26 cellular contexts compared by ENCODE assay signal in the genomic region with DNA sequence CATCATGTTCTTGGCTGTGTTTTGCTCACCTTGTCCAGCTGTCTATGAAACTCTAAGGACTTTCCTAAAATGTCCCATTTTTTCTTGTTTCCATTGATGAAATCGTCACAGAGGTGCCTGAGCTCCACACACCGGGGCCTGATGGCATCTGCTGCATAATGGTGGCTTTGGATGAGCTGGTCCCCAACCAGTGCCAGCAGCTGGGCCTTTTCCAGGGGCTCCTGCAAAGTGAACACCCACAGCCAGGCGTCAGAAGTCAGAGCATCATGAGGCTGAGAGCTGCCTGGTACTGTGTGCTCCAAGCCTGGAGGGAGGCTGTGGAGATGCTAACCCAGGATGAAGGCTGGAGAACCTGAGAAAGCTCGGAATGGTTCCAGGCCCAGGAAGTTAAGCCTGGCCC.
"Had no signal": no experiment of that assay in that cellular context is flagged by ENCODE, and none has a peak within 500 bp of the region (broad histone marks: within the 10 kb centered on the region; RNA-seq: fewer than 3 reads in every experiment).

No MANE protein-coding gene starts in this region.

- H3K4me3 ChIP-seq: coronary artery, dorsolateral prefrontal cortex had no signal

- H3K27me3 ChIP-seq: brain microvascular endothelial cell, dorsolateral prefrontal cortex had no signal

- ATAC-seq: activated CD4-positive, CD25-positive, alpha-beta regulatory T cell treated with anti-CD3 and anti-CD28 coated beads, Interleukin-2, amount 50 U/mL, for 24 hours; activated CD8-positive, alpha-beta memory T cell treated with anti-CD3 and anti-CD28 coated beads, Interleukin-2, amount 10 ng/mL, durations not matched to agents 7 days and 5 days; activated CD8-positive, alpha-beta T cell treated with anti-CD3 and anti-CD28 coated beads for 36 hours; activated T-cell treated with anti-CD3 and anti-CD28 coated beads, Interleukin-2, amount 50 U/mL, for 72 hours; esophagus mucosa; T-helper 17 cell had no signal

- DNase-seq: activated B cell treated with CpG ODN at 0.5 μM for 24 hours; activated CD4-positive, alpha-beta T cell treated with anti-CD3 and anti-CD28 coated beads for 48 hours; activated CD4-positive, alpha-beta T cell treated with anti-CD3 and anti-CD28 coated beads, Interleukin-2, amount 50 U/mL, for 1 hour; activated CD4-positive, alpha-beta T cell treated with anti-CD3 and anti-CD28 coated beads, Interleukin-2, amount 50 U/mL, for 48 hours; activated CD8-positive, alpha-beta memory T cell treated with anti-CD3 and anti-CD28 coated beads, Interleukin-2, amount 10 ng/mL, durations not matched to agents 7 days and 5 days; activated CD8-positive, alpha-beta memory T cell treated with anti-CD3 and anti-CD28 coated beads, Interleukin-2, amount 50 U/mL, for 48 hours; activated CD8-positive, alpha-beta T cell treated with anti-CD3 and anti-CD28 coated beads for 36 hours; activated gamma-delta T cell; activated naive CD4-positive, alpha-beta T cell; activated naive CD4-positive, alpha-beta T cell treated with anti-CD3 and anti-CD28 coated beads, Interleukin-2, amount 10 ng/mL, durations not matched to agents 7 days and 5 days; activated T-cell treated with anti-CD3 and anti-CD28 coated beads for 4 hours; activated T-cell treated with anti-CD3 and anti-CD28 coated beads, Interleukin-2, amount 50 U/mL, for 24 hours; activated T-cell treated with anti-CD3 and anti-CD28 coated beads, Interleukin-2, amount 50 U/mL, for 72 hours; amniotic stem cell; brain microvascular endothelial cell; effector memory CD4-positive, alpha-beta T cell; endodermal cell; foreskin fibroblast; T-helper 1 cell; T-helper 17 cell; T1000; WERI-Rb-1 had no signal

- H3K27ac ChIP-seq: coronary artery, WERI-Rb-1 had no signal

- H3K36me3 ChIP-seq: WERI-Rb-1 had no signal
